ENCODE assay signal across 1 cellular context in genomic region chr1:12143631-12144155, GRCh38.
TF ChIP-seq lines count a peak whose summit lies in the region.

No MANE protein-coding gene starts in this region.

TF ChIP-seq in IMR-90, 13 proteins besides CTCF, POLR2A, EP300 and RAD21 (continued from another document):
- peak; percentile 93 for TF ChIP-seq USF2 (IDR thresholded peaks at IDR 0.05; ENCODE audit: low read depth, low read length)
- TF ChIP-seq MXI1 (IDR thresholded peaks at IDR 0.05; ENCODE audit: borderline replicate concordance, low read depth, low read length), result peak; percentile 96
- TF ChIP-seq NFE2L2 (IDR thresholded peaks at IDR 0.05; ENCODE audit: low read depth, low read length), result no peak
- no peak for TF ChIP-seq ELK1 (IDR thresholded peaks at IDR 0.05; ENCODE audit: borderline replicate concordance, low read depth, low read length)
- TF ChIP-seq CEBPB (IDR thresholded peaks at IDR 0.05; ENCODE audit: low read depth, low read length), result peak; percentile 86
- TF ChIP-seq MAFK (IDR thresholded peaks at IDR 0.05; ENCODE audit: low read depth, low read length), result no peak
- TF ChIP-seq SMC3 (IDR thresholded peaks at IDR 0.05; ENCODE audit: low read depth, low read length), result 0 out of 2 replicates have a peak, but pooled peaks have one; percentile 25
- no peak for TF ChIP-seq CHD1 (IDR thresholded peaks at IDR 0.05; ENCODE audit: low read depth, low read length)
- TF ChIP-seq RCOR1 (IDR thresholded peaks at IDR 0.05; ENCODE audit: insufficient replicate concordance, low read length), result no peak
- peak; percentile 43 for TF ChIP-seq FOS (IDR thresholded peaks at IDR 0.05; ENCODE audit: low read depth, low read length)
